ENCODE assay signal across 1 cellular context in genomic region chr4:40292313-40292759, GRCh38.
A peak's percentile ranks its signal among the peaks of the same experiment; 100 is the strongest.
TF ChIP-seq lines count a peak whose summit lies in the region.

No MANE protein-coding gene starts in this region.

TF ChIP-seq in K562, 482 proteins besides CTCF, POLR2A, EP300 and RAD21 (continued from another document and continues in another):
- TF ChIP-seq, protein P1, sequence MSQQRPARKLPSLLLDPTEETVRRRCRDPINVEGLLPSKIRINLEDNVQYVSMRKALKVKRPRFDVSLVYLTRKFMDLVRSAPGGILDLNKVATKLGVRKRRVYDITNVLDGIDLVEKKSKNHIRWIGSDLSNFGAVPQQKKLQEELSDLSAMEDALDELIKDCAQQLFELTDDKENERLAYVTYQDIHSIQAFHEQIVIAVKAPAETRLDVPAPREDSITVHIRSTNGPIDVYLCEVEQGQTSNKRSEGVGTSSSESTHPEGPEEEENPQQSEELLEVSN (IDR thresholded peaks at IDR 0.05; ENCODE audit: borderline replicate concordance in 1 of 2, extremely low read depth in 1 of 2, insufficient read depth in 1 of 2, insufficient read length in 1 of 2, low read depth in 1 of 2, low read length in 1 of 2, poor library complexity in 1 of 2, severe bottlenecking in 1 of 2): no peak
- TF ChIP-seq ZNF212 (CRISPR knock-in tag; IDR thresholded peaks at IDR 0.05): no peak
- no peak for TF ChIP-seq RBM39 (optimal IDR thresholded peaks at IDR 0.05; ENCODE audit: low read depth, low read length)
- no peak for TF ChIP-seq CHD4 (IDR thresholded peaks at IDR 0.05; ENCODE audit: insufficient read depth, insufficient replicate concordance, low read depth, low read length, poor library complexity, severe bottlenecking)
- TF ChIP-seq PML (IDR thresholded peaks at IDR 0.05; ENCODE audit: low read length): peak; percentile 65; the same call in 1 of the 2 replicates
- TF ChIP-seq HCFC1 (IDR thresholded peaks at IDR 0.05; ENCODE audit: low read depth, low read length): peak; percentile 91
- TF ChIP-seq RBM22 (IDR thresholded peaks at IDR 0.05; ENCODE audit: low read depth, low read length, poor library complexity, severe bottlenecking): no peak
- no peak for TF ChIP-seq HSF4 (CRISPR knock-in tag; IDR thresholded peaks at IDR 0.05; ENCODE audit: borderline replicate concordance)
- TF ChIP-seq E4F1 (CRISPR knock-in tag; IDR thresholded peaks at IDR 0.05; ENCODE audit: borderline replicate concordance): no peak
- TF ChIP-seq SMAD4 (CRISPR knock-in tag; conservative IDR thresholded peaks at IDR 0.05): 0 out of 2 replicates have a peak, but pooled peaks have one; percentile 37
- peak; percentile 99 for TF ChIP-seq CEBPB (tag; IDR thresholded peaks at IDR 0.05)
- TF ChIP-seq KAT2B (IDR thresholded peaks at IDR 0.05; ENCODE audit: low read depth, low read length): no peak
- TF ChIP-seq, protein P2, sequence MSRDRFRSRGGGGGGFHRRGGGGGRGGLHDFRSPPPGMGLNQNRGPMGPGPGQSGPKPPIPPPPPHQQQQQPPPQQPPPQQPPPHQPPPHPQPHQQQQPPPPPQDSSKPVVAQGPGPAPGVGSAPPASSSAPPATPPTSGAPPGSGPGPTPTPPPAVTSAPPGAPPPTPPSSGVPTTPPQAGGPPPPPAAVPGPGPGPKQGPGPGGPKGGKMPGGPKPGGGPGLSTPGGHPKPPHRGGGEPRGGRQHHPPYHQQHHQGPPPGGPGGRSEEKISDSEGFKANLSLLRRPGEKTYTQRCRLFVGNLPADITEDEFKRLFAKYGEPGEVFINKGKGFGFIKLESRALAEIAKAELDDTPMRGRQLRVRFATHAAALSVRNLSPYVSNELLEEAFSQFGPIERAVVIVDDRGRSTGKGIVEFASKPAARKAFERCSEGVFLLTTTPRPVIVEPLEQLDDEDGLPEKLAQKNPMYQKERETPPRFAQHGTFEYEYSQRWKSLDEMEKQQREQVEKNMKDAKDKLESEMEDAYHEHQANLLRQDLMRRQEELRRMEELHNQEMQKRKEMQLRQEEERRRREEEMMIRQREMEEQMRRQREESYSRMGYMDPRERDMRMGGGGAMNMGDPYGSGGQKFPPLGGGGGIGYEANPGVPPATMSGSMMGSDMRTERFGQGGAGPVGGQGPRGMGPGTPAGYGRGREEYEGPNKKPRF (IDR thresholded peaks at IDR 0.05; ENCODE audit: low read depth, low read length): no peak
- TF ChIP-seq TFAM (CRISPR knock-in tag; conservative IDR thresholded peaks at IDR 0.05): no peak
- TF ChIP-seq CTBP1 (IDR thresholded peaks at IDR 0.05; ENCODE audit: borderline replicate concordance): peak; percentile 89
- peak in 1 of 2 experiments; percentile 62; a peak in 1 of 4 replicates for TF ChIP-seq ZNF318 (IDR thresholded peaks at IDR 0.05; ENCODE audit: borderline replicate concordance in 1 of 2, low read depth in 1 of 2)
- peak; percentile 90 for TF ChIP-seq ZNF143 (CRISPR knock-in tag; IDR thresholded peaks at IDR 0.05)
- peak; percentile 44; the same call in 1 of the 2 replicates for TF ChIP-seq TEAD2 (tag; IDR thresholded peaks at IDR 0.05)
- peak; percentile 46 for TF ChIP-seq BHLHE40 (IDR thresholded peaks at IDR 0.05; ENCODE audit: low read length)
- TF ChIP-seq SLC30A9 (CRISPR knock-in tag; IDR thresholded peaks at IDR 0.05): no peak
- no peak for TF ChIP-seq SRF (CRISPR knock-in tag; IDR thresholded peaks at IDR 0.05)
- TF ChIP-seq ATF1 (CRISPR knock-in tag; IDR thresholded peaks at IDR 0.05): no peak
- TF ChIP-seq ATF1 (tag; IDR thresholded peaks at IDR 0.05): peak; percentile 76
- TF ChIP-seq RFX5 (IDR thresholded peaks at IDR 0.05; ENCODE audit: low read depth, low read length): no peak
- peak; percentile 73; the same call in 1 of the 2 replicates for TF ChIP-seq CREB3L1 (IDR thresholded peaks at IDR 0.05; ENCODE audit: borderline replicate concordance, low read depth)
- TF ChIP-seq FOSL1 (tag; conservative IDR thresholded peaks at IDR 0.05): peak; percentile 68
- peak; percentile 54; the same call in 1 of the 2 replicates for TF ChIP-seq ELF2 (CRISPR knock-in tag; IDR thresholded peaks at IDR 0.05)
- no peak for TF ChIP-seq CREB5 (CRISPR knock-in tag; IDR thresholded peaks at IDR 0.05)
- no peak for TF ChIP-seq ZNF124 (CRISPR knock-in tag; IDR thresholded peaks at IDR 0.05)
- TF ChIP-seq, protein P3, sequence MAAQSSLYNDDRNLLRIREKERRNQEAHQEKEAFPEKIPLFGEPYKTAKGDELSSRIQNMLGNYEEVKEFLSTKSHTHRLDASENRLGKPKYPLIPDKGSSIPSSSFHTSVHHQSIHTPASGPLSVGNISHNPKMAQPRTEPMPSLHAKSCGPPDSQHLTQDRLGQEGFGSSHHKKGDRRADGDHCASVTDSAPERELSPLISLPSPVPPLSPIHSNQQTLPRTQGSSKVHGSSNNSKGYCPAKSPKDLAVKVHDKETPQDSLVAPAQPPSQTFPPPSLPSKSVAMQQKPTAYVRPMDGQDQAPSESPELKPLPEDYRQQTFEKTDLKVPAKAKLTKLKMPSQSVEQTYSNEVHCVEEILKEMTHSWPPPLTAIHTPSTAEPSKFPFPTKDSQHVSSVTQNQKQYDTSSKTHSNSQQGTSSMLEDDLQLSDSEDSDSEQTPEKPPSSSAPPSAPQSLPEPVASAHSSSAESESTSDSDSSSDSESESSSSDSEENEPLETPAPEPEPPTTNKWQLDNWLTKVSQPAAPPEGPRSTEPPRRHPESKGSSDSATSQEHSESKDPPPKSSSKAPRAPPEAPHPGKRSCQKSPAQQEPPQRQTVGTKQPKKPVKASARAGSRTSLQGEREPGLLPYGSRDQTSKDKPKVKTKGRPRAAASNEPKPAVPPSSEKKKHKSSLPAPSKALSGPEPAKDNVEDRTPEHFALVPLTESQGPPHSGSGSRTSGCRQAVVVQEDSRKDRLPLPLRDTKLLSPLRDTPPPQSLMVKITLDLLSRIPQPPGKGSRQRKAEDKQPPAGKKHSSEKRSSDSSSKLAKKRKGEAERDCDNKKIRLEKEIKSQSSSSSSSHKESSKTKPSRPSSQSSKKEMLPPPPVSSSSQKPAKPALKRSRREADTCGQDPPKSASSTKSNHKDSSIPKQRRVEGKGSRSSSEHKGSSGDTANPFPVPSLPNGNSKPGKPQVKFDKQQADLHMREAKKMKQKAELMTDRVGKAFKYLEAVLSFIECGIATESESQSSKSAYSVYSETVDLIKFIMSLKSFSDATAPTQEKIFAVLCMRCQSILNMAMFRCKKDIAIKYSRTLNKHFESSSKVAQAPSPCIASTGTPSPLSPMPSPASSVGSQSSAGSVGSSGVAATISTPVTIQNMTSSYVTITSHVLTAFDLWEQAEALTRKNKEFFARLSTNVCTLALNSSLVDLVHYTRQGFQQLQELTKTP (IDR thresholded peaks at IDR 0.05; ENCODE audit: low read depth in 1 of 2, partially characterized antibody in 2 of 2): peak; percentile 65 to 80
- TF ChIP-seq ZNF274 (IDR thresholded peaks at IDR 0.05; ENCODE audit: borderline replicate concordance, low read depth, low read length): no peak
- TF ChIP-seq NCOA4 (IDR thresholded peaks at IDR 0.05; ENCODE audit: partially characterized antibody): no peak
- peak; percentile 40; the same call in 1 of the 2 replicates for TF ChIP-seq ZNF175 (CRISPR knock-in tag; IDR thresholded peaks at IDR 0.05; ENCODE audit: low read depth)
- peak; percentile 33; the same call in 1 of the 2 replicates for TF ChIP-seq MYBL2 (IDR thresholded peaks at IDR 0.05; ENCODE audit: low read depth)
- TF ChIP-seq MYBL2 (CRISPR knock-in tag; IDR thresholded peaks at IDR 0.05; ENCODE audit: borderline replicate concordance): no peak
- TF ChIP-seq POLR2AphosphoS5 (IDR thresholded peaks at IDR 0.05; ENCODE audit: control insufficient read depth, insufficient read depth, low read depth, low read length): 0 out of 2 replicates have a peak, but pooled peaks have one; percentile 25
- no peak for TF ChIP-seq GTF2E2 (tag; IDR thresholded peaks at IDR 0.05)
- TF ChIP-seq JUN (IDR thresholded peaks at IDR 0.05; ENCODE audit: borderline replicate concordance, low read depth, low read length): peak; percentile 60; the same call in 1 of the 2 replicates
- TF ChIP-seq JUN (CRISPR knock-in tag; IDR thresholded peaks at IDR 0.05; ENCODE audit: borderline replicate concordance): no peak; the same call in 1 of the 2 replicates
- peak; percentile 67 for TF ChIP-seq CREM (IDR thresholded peaks at IDR 0.05; ENCODE audit: low read depth)
